In the genomic region with DNA sequence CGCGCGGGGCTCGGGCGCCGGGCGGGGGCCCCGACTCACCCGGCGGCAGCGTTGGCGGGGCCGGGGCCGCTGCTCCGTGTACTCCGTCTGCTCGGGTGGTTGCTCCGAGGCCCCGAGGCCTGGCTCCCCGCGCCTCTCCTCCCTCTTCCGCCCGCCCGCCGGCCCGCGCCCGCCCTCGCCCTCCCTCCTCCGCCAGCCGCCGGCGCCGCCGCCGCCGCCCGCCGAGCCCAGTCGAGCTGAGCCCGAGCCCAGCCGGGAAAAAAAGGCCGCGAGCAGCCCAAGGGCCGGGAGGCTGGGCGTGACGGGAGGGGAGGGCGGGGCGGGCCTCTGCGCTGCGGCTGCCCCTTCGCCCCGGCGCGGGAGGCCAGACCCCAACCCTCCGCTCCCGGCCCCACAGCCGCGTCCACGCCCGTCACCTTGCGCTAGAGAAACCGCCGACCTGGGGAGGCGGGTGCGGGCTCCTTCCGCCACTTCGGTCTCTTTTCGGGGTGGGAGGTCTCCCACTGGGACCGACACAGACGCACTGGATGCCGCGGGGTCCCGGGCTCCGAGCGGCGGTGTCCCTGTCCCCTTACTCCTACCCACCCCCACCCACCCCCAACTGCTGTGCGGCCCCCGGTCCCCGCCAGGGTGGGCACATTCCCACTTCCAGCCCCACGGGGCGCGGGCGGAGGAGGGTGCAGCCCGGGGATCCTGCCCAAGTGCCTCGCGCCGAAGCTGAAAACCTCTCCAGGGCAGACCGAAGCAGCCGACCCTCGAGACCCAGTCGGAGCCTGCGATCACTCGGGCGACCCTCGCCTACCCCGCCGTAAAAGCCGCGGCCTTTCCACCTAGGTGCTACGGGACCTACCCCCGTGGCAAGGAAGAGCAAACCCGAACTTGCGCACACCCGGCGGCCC, we compare ENCODE assay signal across 8 cellular contexts. TPM values are rescaled to one million over a fixed set of nuclear protein-coding genes. Genes with fewer than 3 reads are reported as not detected.
DNase-seq lines count a peak whose midpoint lies in the region; ATAC-seq and TF ChIP-seq lines count a peak whose summit lies in the region.

A gene with protein sequence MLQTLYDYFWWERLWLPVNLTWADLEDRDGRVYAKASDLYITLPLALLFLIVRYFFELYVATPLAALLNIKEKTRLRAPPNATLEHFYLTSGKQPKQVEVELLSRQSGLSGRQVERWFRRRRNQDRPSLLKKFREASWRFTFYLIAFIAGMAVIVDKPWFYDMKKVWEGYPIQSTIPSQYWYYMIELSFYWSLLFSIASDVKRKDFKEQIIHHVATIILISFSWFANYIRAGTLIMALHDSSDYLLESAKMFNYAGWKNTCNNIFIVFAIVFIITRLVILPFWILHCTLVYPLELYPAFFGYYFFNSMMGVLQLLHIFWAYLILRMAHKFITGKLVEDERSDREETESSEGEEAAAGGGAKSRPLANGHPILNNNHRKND (minus strand): TSS at position 256 of the 899 bp plus-strand sequence. CDS start 5,745 bp downstream, outside the sequence.

- H3K79me2 ChIP-seq in osteoblast (ENCODE audit: insufficient read depth, low read length) = peaks cover 44% of the 10 kb centered on the region

- no peaks in the 10 kb centered on the region for H3K27me3 Mint-ChIP-seq in activated naive CD4-positive, alpha-beta T cell treated with anti-CD3 and anti-CD28 coated beads, Interleukin-2, amount 50 U/mL, for 24 hours

- peak within 1 kb of the TSS; percentile 66 for H2AFZ ChIP-seq in osteoblast (ENCODE audit: low read length)

- no peaks in the 10 kb centered on the region for H3K27me3 ChIP-seq in osteoblast (ENCODE audit: insufficient read depth, low read length)
- H3K27me3 ChIP-seq in thoracic aorta (replicated peaks; ENCODE audit: insufficient read depth) = no peaks in the 10 kb centered on the region

- H3K36me3 ChIP-seq in osteoblast (ENCODE audit: insufficient read depth, low read length) (no peaks in the 10 kb centered on the region), thoracic aorta (no peaks in the 10 kb centered on the region)

- H3K4me3 Mint-ChIP-seq in activated naive CD4-positive, alpha-beta T cell treated with anti-CD3 and anti-CD28 coated beads, Interleukin-2, amount 50 U/mL, for 24 hours = peak within 1 kb of the TSS; percentile 90

- H3K27ac ChIP-seq in osteoblast (ENCODE audit: low read depth, low read length) (peak within 1 kb of the TSS; percentile 69), thoracic aorta (peak within 1 kb of the TSS; percentile 92 to 94)

- H4K20me1 ChIP-seq in osteoblast (ENCODE audit: insufficient read depth, low read length) = peaks cover 36% of the 10 kb centered on the region

- peaks cover 4% of the 10 kb centered on the region for H3K36me3 Mint-ChIP-seq in activated naive CD4-positive, alpha-beta T cell treated with anti-CD3 and anti-CD28 coated beads, Interleukin-2, amount 50 U/mL, for 24 hours

- no peaks in the 10 kb centered on the region for H3K9me3 ChIP-seq in osteoblast (ENCODE audit: low read depth, low read length)
- no peaks in the 10 kb centered on the region for H3K9me3 ChIP-seq in thoracic aorta

- peaks cover 60% of the 10 kb centered on the region for H3K4me1 ChIP-seq in osteoblast (ENCODE audit: insufficient read depth, low read length)
- peaks cover 41 to 79% of the 10 kb centered on the region in 2 donors for H3K4me1 ChIP-seq in thoracic aorta (ENCODE audit: control insufficient read depth in 1 of 2, low read depth in 2 of 2)

- peak; percentile 68 for DNase-seq in Caki2 (ENCODE audit: low read depth)
- peak; percentile 27 for DNase-seq in KG1 (lab: John Stamatoyannopoulos, UW)
- peak; percentile 77 for DNase-seq in SK-N-DZ (ENCODE audit: low spot score)
- DNase-seq in glomerular endothelial cell (ENCODE audit: extremely low read depth, low read depth, low spot score) = no peak
- peak; percentile 99 for DNase-seq in osteoblast (ENCODE audit: insufficient read length, low spot score, missing footprints)
- DNase-seq in thoracic aorta (ENCODE audit: low spot score) = no peak

- in situ Hi-C loops in Caki2 (cut with HindIII; ENCODE audit: low pct_unique_long_range_greater_than_20kb, low sequenced_read_pairs) = no loop called here

- H3K27ac Mint-ChIP-seq in activated naive CD4-positive, alpha-beta T cell treated with anti-CD3 and anti-CD28 coated beads, Interleukin-2, amount 50 U/mL, for 24 hours = peak within 1 kb of the TSS; percentile 92

- peak within 1 kb of the TSS; percentile 98 for H3K4me2 ChIP-seq in osteoblast (ENCODE audit: insufficient read depth, low read length)

- TF ChIP-seq CTCF in osteoblast (IDR thresholded peaks at IDR 0.05; ENCODE audit: extremely low read depth, low read depth, low read length) (no peak), thoracic aorta (IDR thresholded peaks at IDR 0.05) (no peak)

- H3K9me3 Mint-ChIP-seq in activated naive CD4-positive, alpha-beta T cell treated with anti-CD3 and anti-CD28 coated beads, Interleukin-2, amount 50 U/mL, for 24 hours = no peaks in the 10 kb centered on the region

- H3K4me1 Mint-ChIP-seq in activated naive CD4-positive, alpha-beta T cell treated with anti-CD3 and anti-CD28 coated beads, Interleukin-2, amount 50 U/mL, for 24 hours = peaks cover 75% of the 10 kb centered on the region

- ATAC-seq in GM21423 (IDR thresholded peaks at IDR 0.05; ENCODE audit: unreplicated experiment) (peak; percentile 45), thoracic aorta (ENCODE audit: insufficient number of reproducible peaks, low FRiP score, low read depth) (peak; percentile 24)

- H3K4me3 ChIP-seq in osteoblast (ENCODE audit: insufficient read depth, low read length) = peak within 1 kb of the TSS; percentile 95
- H3K4me3 ChIP-seq in thoracic aorta = peak within 1 kb of the TSS; percentile 89

RNA-seq across cellular contexts. Expression of the gene that starts here (rescaled TPM):
- 41.8 and 63.4 TPM in 2 replicates for total RNA-seq in Caki2 (2014; rRNA removed; shearing (Covaris generic); ENCODE audit: low replicate concordance)
- polyA plus RNA-seq in SK-N-DZ (2014; cell fraction: cytosol; rRNA removed) = 138 and 143 TPM in 2 replicates
- polyA plus RNA-seq in SK-N-DZ (2014; cell fraction: nucleus; rRNA removed) = 127 and 132 TPM in 2 replicates
- total RNA-seq in glomerular endothelial cell = 109 and 139 TPM in 2 replicates
- total RNA-seq in osteoblast = 159 and 164 TPM in 2 replicates
- 100 to 1,000 TPM; 102 to 122 TPM for total RNA-seq in thoracic aorta

Comparison
In these comparisons a context has a peak if more than half of its experiments do, and no peak if none do; other contexts are left out.
1. DNase-seq: peak in Caki2 (single experiment), KG1 (single experiment), SK-N-DZ (single experiment) and osteoblast (single experiment); none in glomerular endothelial cell (single experiment) and thoracic aorta (single experiment).